21 cellular contexts compared by ENCODE assay signal in the genomic region with DNA sequence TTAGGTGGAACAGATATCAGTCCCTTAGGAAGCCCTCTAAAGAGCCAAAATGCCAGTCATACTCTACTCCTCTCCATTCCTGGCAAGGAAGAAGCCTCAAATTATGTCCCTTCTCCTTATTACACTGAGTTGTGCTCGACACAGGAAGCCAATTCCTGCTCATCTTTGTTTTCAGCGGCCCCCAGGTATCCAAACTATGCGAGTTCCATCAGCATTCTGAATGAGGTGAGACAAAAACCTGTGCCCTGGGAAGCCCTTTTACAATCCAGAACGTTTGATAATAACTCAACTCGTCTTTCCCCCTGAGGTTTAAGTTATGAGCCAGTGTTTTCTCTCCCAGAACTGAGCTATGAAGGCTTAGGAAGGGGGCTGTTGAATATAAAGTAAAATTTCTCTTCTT.
"Had no signal": no experiment of that assay in that cellular context is flagged by ENCODE, and none has a peak within 500 bp of the region (broad histone marks: within the 10 kb centered on the region; RNA-seq: fewer than 3 reads in every experiment).

No MANE protein-coding gene starts in this region.

- H3K36me3 Mint-ChIP-seq: naive thymus-derived CD4-positive, alpha-beta T cell had no signal

- H3K79me2 ChIP-seq: hepatocyte had no signal

- H3K27ac ChIP-seq: brain microvascular endothelial cell, dorsolateral prefrontal cortex, epithelial cell of prostate, hepatocyte, WERI-Rb-1 had no signal

- H2AFZ ChIP-seq: hepatocyte had no signal

- H3K4me3 ChIP-seq: dorsolateral prefrontal cortex, hepatocyte had no signal

- H3K36me3 ChIP-seq: brain microvascular endothelial cell, WERI-Rb-1 had no signal

- DNase-seq: activated CD4-positive, alpha-beta T cell treated with anti-CD3 and anti-CD28 coated beads, Interleukin-2, amount 50 U/mL, for 4 hours; activated effector memory CD4-positive, alpha-beta T cell treated with anti-CD3 and anti-CD28 coated beads, Interleukin-2, amount 50 U/mL, for 16 hours; activated naive CD4-positive, alpha-beta T cell treated with anti-CD3 and anti-CD28 coated beads, Interleukin-2, amount 50 U/mL, for 16 hours; activated T-cell treated with anti-CD3 and anti-CD28 coated beads, Interleukin-2, amount 50 U/mL, for 72 hours; aorta; brain microvascular endothelial cell; central memory CD4-positive, alpha-beta T cell; dorsolateral prefrontal cortex; foreskin fibroblast; left cardiac atrium; mesenchymal stem cell; naive thymus-derived CD4-positive, alpha-beta T cell; nucleus accumbens; stimulated activated CD4-positive, alpha-beta T cell treated with anti-CD3 and anti-CD28 coated beads, Interleukin-12 subunit alpha, Interleukin-12 subunit beta, amount 100 ng/mL, for 4 hours; stimulated activated CD4-positive, alpha-beta T cell treated with anti-CD3 and anti-CD28 coated beads, Interleukin-1b, Interleukin-23, amount 100 ng/mL, for 48 hours; stimulated activated CD8-positive, alpha-beta memory T cell treated with anti-CD3 and anti-CD28 coated beads, Interleukin-4, amount 100 ng/mL, for 48 hours; stimulated activated naive CD4-positive, alpha-beta T cell; T-helper 2 cell; WERI-Rb-1 had no signal

- H3K4me3 Mint-ChIP-seq: activated T-cell treated with anti-CD3 and anti-CD28 coated beads, Interleukin-2, amount 50 U/mL, for 72 hours; naive thymus-derived CD4-positive, alpha-beta T cell had no signal

- H3K27me3 Mint-ChIP-seq: naive thymus-derived CD4-positive, alpha-beta T cell had no signal

- H3K27me3 ChIP-seq: brain microvascular endothelial cell, dorsolateral prefrontal cortex, hepatocyte had no signal

- H3K4me1 Mint-ChIP-seq: naive thymus-derived CD4-positive, alpha-beta T cell had no signal

- ATAC-seq: activated T-cell treated with anti-CD3 and anti-CD28 coated beads, Interleukin-2, amount 50 U/mL, for 72 hours; left cardiac atrium; naive thymus-derived CD4-positive, alpha-beta T cell had no signal

- H3K4me2 ChIP-seq: hepatocyte had no signal

- H3K27ac Mint-ChIP-seq: activated T-cell treated with anti-CD3 and anti-CD28 coated beads, Interleukin-2, amount 50 U/mL, for 72 hours; naive thymus-derived CD4-positive, alpha-beta T cell had no signal
